In the genomic region with DNA sequence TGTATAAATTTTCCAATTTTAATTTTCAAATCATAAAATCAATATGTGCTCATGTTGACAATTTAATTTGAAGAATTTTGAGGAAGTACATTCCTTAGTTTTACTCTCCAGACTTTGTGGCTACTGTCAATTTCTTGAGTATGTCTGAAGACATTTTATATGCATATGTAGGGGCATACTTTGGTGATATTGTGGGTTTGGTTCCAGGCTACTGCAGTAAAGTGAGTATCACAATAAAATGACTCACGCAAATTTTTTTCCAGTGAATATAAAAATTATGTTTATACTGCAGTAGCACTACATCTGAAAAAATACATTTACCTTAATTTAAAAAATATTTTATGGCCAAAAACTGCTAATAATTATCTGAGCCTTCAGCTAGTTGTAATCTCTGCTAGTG, we compare ENCODE assay signal across 34 cellular contexts.
DNase-seq lines count a peak whose midpoint lies in the region; ATAC-seq, FAIRE-seq and TF ChIP-seq lines count a peak whose summit lies in the region.
"Had no signal": no experiment of that assay in that cellular context is flagged by ENCODE, and none has a peak within 500 bp of the region (broad histone marks: within the 10 kb centered on the region; RNA-seq: fewer than 3 reads in every experiment).

No MANE protein-coding gene starts in this region.

- H3K4me3 Mint-ChIP-seq in astrocyte (ENCODE audit: unreplicated experiment) = no peak overlapping the region
- H3K4me3 Mint-ChIP-seq: activated CD4-positive, alpha-beta T cell treated with anti-CD3 and anti-CD28 coated beads for 36 hours; activated CD8-positive, alpha-beta T cell treated with anti-CD3 and anti-CD28 coated beads, Interleukin-2, amount 10 ng/mL, durations not matched to agents 7 days and 5 days; activated naive CD4-positive, alpha-beta T cell treated with anti-CD3 and anti-CD28 coated beads for 36 hours; GM23338; neural progenitor cell; stimulated activated naive CD8-positive, alpha-beta T cell treated with anti-CD3 and anti-CD28 coated beads, Interleukin-15, Interleukin-2, amounts not matched to agents 100 ng/mL and 50 ng/mL, for 24 hours had no signal

- no peaks in the 10 kb centered on the region for H4K20me1 ChIP-seq in GM23248 (ENCODE audit: insufficient read depth)
- H4K20me1 ChIP-seq in astrocyte (ENCODE audit: insufficient read depth, low read length) = no peaks in the 10 kb centered on the region

- DNase-seq in AG09309 (ENCODE audit: low read depth) = peak; percentile 78
- DNase-seq in GM23248 = peak; percentile 73
- DNase-seq in astrocyte (ENCODE audit: low read depth) = peak; percentile 34
- peak; percentile 15 for DNase-seq in kidney tubule cell (ENCODE audit: low spot score)
- DNase-seq in cortex of kidney (lab: John Stamatoyannopoulos, UW) = no peak
- no peak for DNase-seq in NCI-H1694 (lab: John Stamatoyannopoulos, UW)
- DNase-seq: activated CD4-positive, alpha-beta T cell treated with anti-CD3 and anti-CD28 coated beads for 36 hours; activated CD8-positive, alpha-beta T cell treated with anti-CD3 and anti-CD28 coated beads, Interleukin-2, amount 10 ng/mL, durations not matched to agents 7 days and 5 days; activated naive CD4-positive, alpha-beta T cell treated with anti-CD3 and anti-CD28 coated beads for 36 hours; amygdala; colonic mucosa; COR-L47; DMS53; effector CD8-positive, alpha-beta T cell; GF-D8; KBM-7; left ventricle myocardium superior; NCI-H1436; NCI-H2107; NCI-H446; NCI-H82; stimulated activated CD4-positive, alpha-beta T cell treated with anti-CD3 and anti-CD28 coated beads, Interleukin-2, amount 100 ng/mL, for 24 hours; T-helper 9 cell had no signal

- in situ Hi-C loops in GM23248 (cut with MboI) = no loop called here

- no peak for FAIRE-seq in astrocyte (lab: Jason Lieb, UNC)
- FAIRE-seq: keratinocyte, RCC 7860 had no signal

- TF ChIP-seq CTCF in AG09309 (IDR thresholded peaks at IDR 0.05; ENCODE audit: control insufficient read depth, insufficient read depth, low read depth, low read length, missing control alignments) (no peak), astrocyte (IDR thresholded peaks at IDR 0.05; ENCODE audit: insufficient read depth, low read depth, low read length) (no peak)

- no peaks in the 10 kb centered on the region for H3K9me2 ChIP-seq in GM23248 (ENCODE audit: insufficient read depth)

- 42 to 52% methylated on average over 1 of the region's 1 CpG for WGBS in GM23248 (ENCODE audit: low coverage in 1 of 2, low lambda C conversion rate in 2 of 2, missing lambda C conversion rate in 2 of 2), 2 experiments

- peak overlapping the region; percentile 38 for H3K27ac ChIP-seq in GM23248
- no peak overlapping the region for H3K27ac ChIP-seq in astrocyte (ENCODE audit: low read depth, low read length)
- H3K27ac ChIP-seq: C4-2B, cardiac muscle cell, colonic mucosa, epithelial cell of prostate, neural progenitor cell, thoracic aorta, VCaP had no signal

- H2AFZ ChIP-seq in GM23248 (no peak overlapping the region), astrocyte (ENCODE audit: low read depth, low read length) (no peak overlapping the region)
- H2AFZ ChIP-seq: GM23338, neural progenitor cell had no signal

- H3K9ac ChIP-seq in GM23248 (no peak overlapping the region), astrocyte (ENCODE audit: low read length) (no peak overlapping the region)
- H3K9ac ChIP-seq: neural progenitor cell had no signal

- H3K36me3 Mint-ChIP-seq in astrocyte (ENCODE audit: low read depth, unreplicated experiment) = no peaks in the 10 kb centered on the region
- H3K36me3 Mint-ChIP-seq: neural progenitor cell had no signal

- H3K4me1 Mint-ChIP-seq in astrocyte (ENCODE audit: low read depth, unreplicated experiment) = peaks cover 2% of the 10 kb centered on the region
- H3K4me1 Mint-ChIP-seq: activated CD4-positive, alpha-beta T cell treated with anti-CD3 and anti-CD28 coated beads for 36 hours; neural progenitor cell had no signal

- no peaks in the 10 kb centered on the region for H3K9me3 Mint-ChIP-seq in astrocyte (ENCODE audit: unreplicated experiment)
- H3K9me3 Mint-ChIP-seq: activated naive CD4-positive, alpha-beta T cell treated with anti-CD3 and anti-CD28 coated beads for 36 hours; GM23338; neural progenitor cell had no signal

- H3K27ac Mint-ChIP-seq in astrocyte (ENCODE audit: unreplicated experiment) = no peak overlapping the region
- H3K27ac Mint-ChIP-seq: activated CD4-positive, alpha-beta T cell treated with anti-CD3 and anti-CD28 coated beads for 36 hours; activated CD8-positive, alpha-beta T cell treated with anti-CD3 and anti-CD28 coated beads, Interleukin-2, amount 10 ng/mL, durations not matched to agents 7 days and 5 days; activated naive CD4-positive, alpha-beta T cell treated with anti-CD3 and anti-CD28 coated beads for 36 hours; GM23338; neural progenitor cell had no signal

- no peaks in the 10 kb centered on the region for H3K27me3 ChIP-seq in GM23248 (replicated peaks; ENCODE audit: insufficient read depth)
- H3K27me3 ChIP-seq in astrocyte (ENCODE audit: insufficient read depth, low read length) = no peaks in the 10 kb centered on the region
- H3K27me3 ChIP-seq: cardiac muscle cell, colonic mucosa, neural progenitor cell had no signal

- H3K4me1 ChIP-seq in GM23248 (ENCODE audit: insufficient read depth) = peaks cover 14% of the 10 kb centered on the region
- H3K4me1 ChIP-seq in astrocyte (ENCODE audit: insufficient read depth, low read length) = no peaks in the 10 kb centered on the region
- H3K4me1 ChIP-seq: colonic mucosa had no signal

- H3K4me2 ChIP-seq in GM23248 (ENCODE audit: unreplicated experiment) (peak overlapping the region; percentile 0), astrocyte (ENCODE audit: low read length) (no peak overlapping the region)
- H3K4me2 ChIP-seq: GM23338, neural progenitor cell had no signal

- H3K36me3 ChIP-seq in GM23248 (ENCODE audit: low read depth) = no peaks in the 10 kb centered on the region
- no peaks in the 10 kb centered on the region for H3K36me3 ChIP-seq in astrocyte (ENCODE audit: insufficient read depth, low read length)
- H3K36me3 ChIP-seq: cardiac muscle cell, colonic mucosa, neural progenitor cell, thoracic aorta had no signal

- no peaks in the 10 kb centered on the region; the same call in 1 of the 2 replicates for H3F3A ChIP-seq in GM23248 (ENCODE audit: insufficient read depth)

- H3K4me3 ChIP-seq in AG09309 (ENCODE audit: control insufficient read depth, low read depth, low read length) (no peak overlapping the region), GM23248 (no peak overlapping the region), astrocyte (ENCODE audit: insufficient read depth, low read depth, low read length) (no peak overlapping the region)
- H3K4me3 ChIP-seq: cardiac muscle cell, colonic mucosa, GM23338, neural progenitor cell, thoracic aorta had no signal

- no peaks in the 10 kb centered on the region for H3K27me3 Mint-ChIP-seq in astrocyte (ENCODE audit: low read depth, unreplicated experiment)
- H3K27me3 Mint-ChIP-seq: activated CD4-positive, alpha-beta T cell treated with anti-CD3 and anti-CD28 coated beads for 36 hours; stimulated activated naive CD8-positive, alpha-beta T cell treated with anti-CD3 and anti-CD28 coated beads, Interleukin-15, Interleukin-2, amounts not matched to agents 100 ng/mL and 50 ng/mL, for 24 hours had no signal

- H3K79me2 ChIP-seq in GM23248 (ENCODE audit: insufficient read depth) = no peaks in the 10 kb centered on the region
- H3K79me2 ChIP-seq in astrocyte (ENCODE audit: insufficient read depth, low read length) = no peaks in the 10 kb centered on the region

- no peak for ATAC-seq in HG03196 (IDR thresholded peaks at IDR 0.05; ENCODE audit: unreplicated experiment)
- ATAC-seq: activated CD4-positive, alpha-beta T cell treated with anti-CD3 and anti-CD28 coated beads for 36 hours; activated CD8-positive, alpha-beta T cell treated with anti-CD3 and anti-CD28 coated beads, Interleukin-2, amount 10 ng/mL, durations not matched to agents 7 days and 5 days; GM23338; left ventricle myocardium superior had no signal

- H3K9me3 ChIP-seq in GM23248 (ENCODE audit: low read depth) (no peaks in the 10 kb centered on the region), astrocyte (ENCODE audit: insufficient read depth, low read depth, low read length) (no peaks in the 10 kb centered on the region)
- H3K9me3 ChIP-seq: colonic mucosa, thoracic aorta had no signal

Comparison
In these comparisons a context has a peak if more than half of its experiments do, and no peak if none do; other contexts are left out.
1. DNase-seq: peak in AG09309 (single experiment), GM23248 (single experiment), astrocyte (single experiment) and kidney tubule cell (single experiment); none in cortex of kidney (single experiment) and NCI-H1694 (single experiment).